In genomic region chr10:69884686-69885085, GRCh38 we compare ENCODE assay signal across 24 cellular contexts.
"Had no signal": no experiment of that assay in that cellular context is flagged by ENCODE, and none has a peak within 500 bp of the region (broad histone marks: within the 10 kb centered on the region; RNA-seq: fewer than 3 reads in every experiment).

No MANE protein-coding gene starts in this region.

- H3K9me3 Mint-ChIP-seq: activated CD4-positive, alpha-beta memory T cell treated with anti-CD3 and anti-CD28 coated beads, Interleukin-2, amount 10 ng/mL, durations not matched to agents 7 days and 5 days; activated CD4-positive, alpha-beta T cell treated with anti-CD3 and anti-CD28 coated beads, Interleukin-2, amount 10 ng/mL, durations not matched to agents 7 days and 5 days; activated naive CD8-positive, alpha-beta T cell treated with anti-CD3 and anti-CD28 coated beads, Interleukin-2, amount 50 U/mL, for 24 hours; activated T-cell treated with anti-CD3 and anti-CD28 coated beads, Interleukin-2, amount 50 U/mL, for 4 hours; activated T-helper 17 cell treated with anti-CD3 and anti-CD28 coated beads, Interleukin-2, amount 50 U/mL, for 72 hours; mesothelial cell of epicardium; naive thymus-derived CD8-positive, alpha-beta T cell; neural crest cell; stimulated activated naive B cell treated with anti-CD40 and anti-IgM and Interleukin-4, amounts not matched to agents 10 μg/mL and 1 μg/mL and 100 μg/mL, for 72 hours; T-helper 1 cell treated with Interleukin-12 subunit alpha and Interleukin-12 subunit beta and Interleukin-4 antibody, amounts not matched to agents 30 μg/mL and 1 μg/mL, for 36 hours had no signal

- H3K4me3 ChIP-seq: left ventricle myocardium inferior, thyroid gland, upper lobe of right lung had no signal

- DNase-seq: activated CD4-positive, alpha-beta memory T cell treated with anti-CD3 and anti-CD28 coated beads, Interleukin-2, amount 10 ng/mL, durations not matched to agents 7 days and 5 days; activated CD4-positive, alpha-beta T cell treated with anti-CD3 and anti-CD28 coated beads, Interleukin-2, amount 10 ng/mL, durations not matched to agents 7 days and 5 days; activated CD4-positive, CD25-positive, alpha-beta regulatory T cell treated with anti-CD3 and anti-CD28 coated beads, Interleukin-2, amount 50 U/mL, for 72 hours; activated gamma-delta T cell treated with Interleukin-2 at 50 U/mL for 16 hours; activated naive CD4-positive, alpha-beta T cell treated with anti-CD3 and anti-CD28 coated beads, Interleukin-2, amount 50 U/mL, for 16 hours; activated naive CD8-positive, alpha-beta T cell treated with anti-CD3 and anti-CD28 coated beads, Interleukin-2, amount 50 U/mL, for 24 hours; activated T-cell treated with anti-CD3 and anti-CD28 coated beads, Interleukin-2, amount 50 U/mL, for 4 hours; central memory CD4-positive, alpha-beta T cell; effector memory CD4-positive, alpha-beta T cell; islet precursor cell; left ventricle myocardium inferior; naive thymus-derived CD8-positive, alpha-beta T cell; stimulated activated CD4-positive, alpha-beta T cell treated with anti-CD3 and anti-CD28 coated beads, Interleukin-15, amount 100 ng/mL, for 24 hours; stimulated activated CD4-positive, alpha-beta T cell treated with anti-CD3 and anti-CD28 coated beads, Interleukin-2, amount 100 ng/mL, for 24 hours; stimulated activated naive B cell treated with anti-CD40 and anti-IgM and Interleukin-4, amounts not matched to agents 10 μg/mL and 1 μg/mL and 100 μg/mL, for 72 hours; T1000; upper lobe of right lung; WERI-Rb-1 had no signal

- H3K4me1 Mint-ChIP-seq: activated CD4-positive, alpha-beta memory T cell treated with anti-CD3 and anti-CD28 coated beads, Interleukin-2, amount 10 ng/mL, durations not matched to agents 7 days and 5 days; activated CD4-positive, alpha-beta T cell treated with anti-CD3 and anti-CD28 coated beads, Interleukin-2, amount 10 ng/mL, durations not matched to agents 7 days and 5 days; activated naive CD8-positive, alpha-beta T cell treated with anti-CD3 and anti-CD28 coated beads, Interleukin-2, amount 50 U/mL, for 24 hours; activated T-helper 17 cell treated with anti-CD3 and anti-CD28 coated beads, Interleukin-2, amount 50 U/mL, for 72 hours; naive thymus-derived CD8-positive, alpha-beta T cell had no signal

- H3K27ac ChIP-seq: left ventricle myocardium inferior, parathyroid adenoma, thyroid gland, upper lobe of right lung, WERI-Rb-1 had no signal

- H3K36me3 Mint-ChIP-seq: mesothelial cell of epicardium; naive thymus-derived CD8-positive, alpha-beta T cell; stimulated activated naive B cell treated with anti-CD40 and anti-IgM and Interleukin-4, amounts not matched to agents 10 μg/mL and 1 μg/mL and 100 μg/mL, for 72 hours had no signal

- H3K4me1 ChIP-seq: parathyroid adenoma, upper lobe of right lung had no signal

- H3K27me3 ChIP-seq: thyroid gland, upper lobe of right lung had no signal

- H3K36me3 ChIP-seq: left ventricle myocardium inferior, thyroid gland, upper lobe of right lung had no signal

- H3K4me3 Mint-ChIP-seq: activated CD4-positive, alpha-beta memory T cell treated with anti-CD3 and anti-CD28 coated beads, Interleukin-2, amount 10 ng/mL, durations not matched to agents 7 days and 5 days; activated CD4-positive, alpha-beta T cell treated with anti-CD3 and anti-CD28 coated beads, Interleukin-2, amount 10 ng/mL, durations not matched to agents 7 days and 5 days; activated naive CD8-positive, alpha-beta T cell treated with anti-CD3 and anti-CD28 coated beads, Interleukin-2, amount 50 U/mL, for 24 hours; activated T-cell treated with anti-CD3 and anti-CD28 coated beads, Interleukin-2, amount 50 U/mL, for 4 hours; activated T-helper 17 cell treated with anti-CD3 and anti-CD28 coated beads, Interleukin-2, amount 50 U/mL, for 72 hours; mesothelial cell of epicardium; naive thymus-derived CD8-positive, alpha-beta T cell; neural crest cell; stimulated activated naive B cell treated with anti-CD40 and anti-IgM and Interleukin-4, amounts not matched to agents 10 μg/mL and 1 μg/mL and 100 μg/mL, for 72 hours; T-helper 1 cell treated with Interleukin-12 subunit alpha and Interleukin-12 subunit beta and Interleukin-4 antibody, amounts not matched to agents 30 μg/mL and 1 μg/mL, for 36 hours had no signal

- H3K9me3 ChIP-seq: left ventricle myocardium inferior, thyroid gland, upper lobe of right lung had no signal

- H3K27ac Mint-ChIP-seq: activated CD4-positive, alpha-beta memory T cell treated with anti-CD3 and anti-CD28 coated beads, Interleukin-2, amount 10 ng/mL, durations not matched to agents 7 days and 5 days; activated CD4-positive, alpha-beta T cell treated with anti-CD3 and anti-CD28 coated beads, Interleukin-2, amount 10 ng/mL, durations not matched to agents 7 days and 5 days; activated naive CD8-positive, alpha-beta T cell treated with anti-CD3 and anti-CD28 coated beads, Interleukin-2, amount 50 U/mL, for 24 hours; activated T-helper 17 cell treated with anti-CD3 and anti-CD28 coated beads, Interleukin-2, amount 50 U/mL, for 72 hours; mesothelial cell of epicardium; naive thymus-derived CD8-positive, alpha-beta T cell; stimulated activated naive B cell treated with anti-CD40 and anti-IgM and Interleukin-4, amounts not matched to agents 10 μg/mL and 1 μg/mL and 100 μg/mL, for 72 hours; T-helper 1 cell treated with Interleukin-12 subunit alpha and Interleukin-12 subunit beta and Interleukin-4 antibody, amounts not matched to agents 30 μg/mL and 1 μg/mL, for 36 hours had no signal
